8 cellular contexts compared by ENCODE assay signal in the genomic region with DNA sequence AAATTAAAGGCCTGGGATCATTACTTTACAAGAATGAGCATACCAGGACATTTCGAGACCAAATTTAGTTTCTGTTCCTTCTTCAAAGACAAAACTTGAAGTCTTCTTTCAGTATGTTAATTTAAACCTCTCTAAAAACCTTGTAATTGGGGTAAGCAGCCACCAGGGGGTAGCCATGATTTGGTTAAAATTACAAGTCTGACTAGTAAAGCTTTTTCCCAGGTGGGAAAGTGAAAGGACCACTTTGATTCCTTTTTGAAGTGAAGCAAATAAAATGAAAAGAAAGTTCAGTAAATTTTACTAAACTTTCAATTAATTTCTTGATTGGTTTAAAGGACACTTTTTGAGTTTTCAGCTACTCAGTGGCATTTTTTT.
DNase-seq lines count a peak whose midpoint lies in the region; FAIRE-seq and TF ChIP-seq lines count a peak whose summit lies in the region.

No MANE protein-coding gene starts in this region.

- FAIRE-seq in H54 (lab: Jason Lieb, UNC): peak; percentile 92

- H3K9me3 ChIP-seq in Karpas-422 (ENCODE audit: low read length): no peaks in the 10 kb centered on the region

- H3K4me3 Mint-ChIP-seq in activated naive CD4-positive, alpha-beta T cell treated with anti-CD3 and anti-CD28 coated beads for 36 hours: no peak overlapping the region
- H3K4me3 Mint-ChIP-seq in endothelial cell (ENCODE audit: unreplicated experiment): no peak overlapping the region

- DNase-seq in activated naive CD4-positive, alpha-beta T cell treated with anti-CD3 and anti-CD28 coated beads for 36 hours: peak; percentile 39
- no peak for DNase-seq in activated naive CD4-positive, alpha-beta T cell treated with anti-CD3 and anti-CD28 coated beads, Interleukin-2, amount 50 U/mL, for 16 hours
- DNase-seq in H54 (ENCODE audit: insufficient read length, low spot score) (no peak), Karpas-422 (peak; percentile 67), endothelial cell (ENCODE audit: low spot score) (peak; percentile 35), amygdala (lab: John Stamatoyannopoulos, UW) (no peak), pons (ENCODE audit: low spot score) (no peak), NCI-H446 treated with DMSO at 0.1 percent for 48 hours (lab: John Stamatoyannopoulos, UW) (no peak)

- no peak overlapping the region for H3K4me3 ChIP-seq in Karpas-422 (ENCODE audit: low read length)

- no peak overlapping the region for H3K27ac Mint-ChIP-seq in activated naive CD4-positive, alpha-beta T cell treated with anti-CD3 and anti-CD28 coated beads for 36 hours
- H3K27ac Mint-ChIP-seq in endothelial cell (ENCODE audit: unreplicated experiment): no peak overlapping the region

- H3K27ac ChIP-seq in Karpas-422 (ENCODE audit: low read length): no peak overlapping the region

- TF ChIP-seq CTCF in endothelial cell (IDR thresholded peaks at IDR 0.05; ENCODE audit: unreplicated experiment): peak; percentile 83

- no peaks in the 10 kb centered on the region for H3K36me3 ChIP-seq in Karpas-422 (ENCODE audit: insufficient read depth, low read length)

- no peak overlapping the region for H3K4me2 ChIP-seq in Karpas-422 (ENCODE audit: low read depth, low read length, poor library complexity, severe bottlenecking)

- H3K36me3 Mint-ChIP-seq in activated naive CD4-positive, alpha-beta T cell treated with anti-CD3 and anti-CD28 coated beads for 36 hours (ENCODE audit: low read depth): no peaks in the 10 kb centered on the region
- H3K36me3 Mint-ChIP-seq in endothelial cell (ENCODE audit: low read depth, unreplicated experiment): no peaks in the 10 kb centered on the region

- no peak overlapping the region for H3K9ac ChIP-seq in Karpas-422 (ENCODE audit: low read length)

- H4K20me1 ChIP-seq in Karpas-422 (ENCODE audit: insufficient read depth, low read depth, low read length): 0 out of 2 replicates have a peak, but pooled peaks cover 5% of the 10 kb centered on the region

- no peaks in the 10 kb centered on the region for H3K9me2 ChIP-seq in Karpas-422 (replicated peaks; ENCODE audit: insufficient read depth, low read length)

- H3K27me3 ChIP-seq in Karpas-422 (ENCODE audit: low read length): no peaks in the 10 kb centered on the region

- intact Hi-C loops in activated naive CD4-positive, alpha-beta T cell treated with anti-CD3 and anti-CD28 coated beads for 36 hours (cut with micrococcal nuclease): loop anchor here (1.0 to 5.0 kb wide), 5 partner anchors 181 to 509 kb away; no protein-coding TSS in a partner anchor

- CTCF ChIA-PET in activated naive CD4-positive, alpha-beta T cell treated with anti-CD3 and anti-CD28 coated beads for 36 hours (lab: Charles Lee): interaction anchor here (0.6 to 1.0 kb wide), 5 partner anchors 8 to 470 kb away, joined by 3 to 5 read pairs (median 3); no protein-coding TSS in a partner anchor

- H3K27me3 Mint-ChIP-seq in activated naive CD4-positive, alpha-beta T cell treated with anti-CD3 and anti-CD28 coated beads for 36 hours (ENCODE audit: low read depth): no peaks in the 10 kb centered on the region
- no peaks in the 10 kb centered on the region for H3K27me3 Mint-ChIP-seq in endothelial cell (ENCODE audit: unreplicated experiment)

- no peaks in the 10 kb centered on the region for H3K9me3 Mint-ChIP-seq in activated naive CD4-positive, alpha-beta T cell treated with anti-CD3 and anti-CD28 coated beads for 36 hours
- no peaks in the 10 kb centered on the region for H3K9me3 Mint-ChIP-seq in endothelial cell (ENCODE audit: unreplicated experiment)

- TF ChIP-seq POLR2A in H54 (IDR thresholded peaks at IDR 0.05; ENCODE audit: low read depth, low read length): no peak

- H3K79me2 ChIP-seq in Karpas-422 (ENCODE audit: low read length): no peaks in the 10 kb centered on the region

- H3K4me1 ChIP-seq in Karpas-422 (ENCODE audit: low read length): no peaks in the 10 kb centered on the region; the same call in 1 of the 2 replicates

- H3K4me1 Mint-ChIP-seq in activated naive CD4-positive, alpha-beta T cell treated with anti-CD3 and anti-CD28 coated beads for 36 hours (ENCODE audit: low read depth): no peaks in the 10 kb centered on the region
- H3K4me1 Mint-ChIP-seq in endothelial cell (ENCODE audit: unreplicated experiment): no peaks in the 10 kb centered on the region

- H2AFZ ChIP-seq in Karpas-422 (ENCODE audit: low read length): no peak overlapping the region

Comparison
In these comparisons a context has a peak if more than half of its experiments do, and no peak if none do; other contexts are left out.
1. DNase-seq: peak in activated naive CD4-positive, alpha-beta T cell treated with anti-CD3 and anti-CD28 coated beads for 36 hours (single experiment), Karpas-422 (single experiment) and endothelial cell (single experiment); none in activated naive CD4-positive, alpha-beta T cell treated with anti-CD3 and anti-CD28 coated beads, Interleukin-2, amount 50 U/mL, for 16 hours (single experiment), H54 (single experiment), amygdala (0 of 56), pons (single experiment) and NCI-H446 treated with DMSO at 0.1 percent for 48 hours (single experiment).